1 cellular context compared by ENCODE assay signal in the genomic region with DNA sequence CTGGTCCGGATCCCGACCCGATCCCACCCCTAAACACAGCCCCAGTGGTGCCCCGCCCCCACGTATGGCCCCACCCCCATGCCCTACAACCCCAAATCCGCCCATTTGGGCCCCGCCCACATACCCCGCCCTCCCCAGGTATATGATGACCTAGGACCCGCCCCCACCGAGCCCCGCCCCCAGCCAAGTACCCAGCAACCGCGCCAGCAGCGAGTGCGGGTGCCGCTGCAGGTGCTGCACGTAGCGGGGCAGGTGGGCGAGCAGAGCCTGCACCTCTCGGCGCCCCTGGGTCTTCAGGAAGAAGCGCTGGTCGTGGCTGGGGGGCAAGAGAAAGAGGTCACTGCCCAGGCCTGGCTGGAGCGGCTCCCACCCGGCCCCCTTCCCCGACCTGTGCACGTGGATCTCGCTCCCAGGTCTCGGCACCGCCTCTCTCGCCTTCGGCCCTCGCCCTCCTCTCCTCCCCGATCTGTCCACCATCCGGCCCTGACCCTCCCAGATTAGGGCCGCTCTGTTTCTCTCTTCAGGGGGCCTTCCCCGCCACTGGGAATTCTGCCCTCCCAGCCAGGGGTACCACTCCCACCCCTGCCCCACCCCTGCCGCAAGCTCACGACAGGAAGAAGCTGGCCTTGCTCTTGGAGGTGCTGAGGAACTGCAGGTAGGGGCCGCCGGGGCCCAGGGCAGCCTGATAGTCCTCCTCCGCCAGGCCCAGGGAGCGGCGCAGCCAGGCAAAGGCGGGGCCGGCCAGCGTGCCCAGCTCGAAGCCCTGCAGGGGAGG.
TF ChIP-seq lines count a peak whose summit lies in the region.

No MANE protein-coding gene starts in this region.

TF ChIP-seq in K562, 482 proteins besides CTCF, POLR2A, EP300 and RAD21 (continues in another document):
- TF ChIP-seq RBM22 (IDR thresholded peaks at IDR 0.05; ENCODE audit: low read depth, low read length, poor library complexity, severe bottlenecking) (peak; percentile 12), RBFOX2 (IDR thresholded peaks at IDR 0.05; ENCODE audit: low read depth, low read length) (0 out of 2 replicates have a peak, but pooled peaks have one; percentile 13), JUNB (CRISPR knock-in tag; conservative IDR thresholded peaks at IDR 0.05) (no peak), ZEB2 (IDR thresholded peaks at IDR 0.05) (peak; percentile 47; the same call in 1 of the 2 replicates), ZNF311 (CRISPR knock-in tag; IDR thresholded peaks at IDR 0.05) (no peak), SNRNP70 (optimal IDR thresholded peaks at IDR 0.05; ENCODE audit: low read depth, low read length) (no peak), NKRF (IDR thresholded peaks at IDR 0.05; ENCODE audit: borderline replicate concordance) (peak; percentile 62; the same call in 1 of the 2 replicates), CHD1 (IDR thresholded peaks at IDR 0.05; ENCODE audit: low read length) (peak; percentile 34), MYNN (IDR thresholded peaks at IDR 0.05) (0 out of 2 replicates have a peak, but pooled peaks have one; percentile 11), MYNN (CRISPR knock-in tag; IDR thresholded peaks at IDR 0.05) (no peak), POLR2G (IDR thresholded peaks at IDR 0.05; ENCODE audit: low read depth, low read length) (peak; percentile 70), ZNF668 (CRISPR knock-in tag; IDR thresholded peaks at IDR 0.05) (no peak), CREB1 (IDR thresholded peaks at IDR 0.05) (no peak), CREB1 (CRISPR knock-in tag; IDR thresholded peaks at IDR 0.05) (0 out of 2 replicates have a peak, but pooled peaks have one; percentile 37), MAZ (CRISPR knock-in tag; conservative IDR thresholded peaks at IDR 0.05 in 1 of 2, IDR thresholded peaks at IDR 0.05 in 1 of 2) (peak in 1 of 2 experiments; percentile 13; a peak in 1 of 4 replicates), E2F6 (IDR thresholded peaks at IDR 0.05; ENCODE audit: borderline replicate concordance in 1 of 2, extremely low read depth in 1 of 2, insufficient read depth in 1 of 2, insufficient read length in 1 of 2, low read depth in 1 of 2, low read length in 1 of 2, poor library complexity in 1 of 2, severe bottlenecking in 1 of 2) (peak in 1 of 2 experiments; percentile 66), ZFP30 (CRISPR knock-in tag; IDR thresholded peaks at IDR 0.05; ENCODE audit: borderline replicate concordance) (no peak), NRF1 (conservative IDR thresholded peaks at IDR 0.05 in 1 of 2, IDR thresholded peaks at IDR 0.05 in 1 of 2) (peak; percentile 43 to 55; a peak in 2 of 4 replicates), LCOR (CRISPR knock-in tag; IDR thresholded peaks at IDR 0.05) (0 out of 2 replicates have a peak, but pooled peaks have one; percentile 23), TEAD4 (IDR thresholded peaks at IDR 0.05; ENCODE audit: low read length) (0 out of 2 replicates have a peak, but pooled peaks have one; percentile 22), TEAD4 (CRISPR knock-in tag; IDR thresholded peaks at IDR 0.05; ENCODE audit: borderline replicate concordance) (no peak), YY1 (IDR thresholded peaks at IDR 0.05; ENCODE audit: borderline replicate concordance in 1 of 3, control insufficient read depth in 1 of 3, extremely low read depth in 1 of 3, insufficient read depth in 3 of 3, insufficient read length in 1 of 3, insufficient replicate concordance in 2 of 3, low read depth in 1 of 3, low read length in 2 of 3) (no peak), L3MBTL2 (IDR thresholded peaks at IDR 0.05) (peak; percentile 67), DPF2 (IDR thresholded peaks at IDR 0.05) (no peak), PRDM10 (IDR thresholded peaks at IDR 0.05; ENCODE audit: partially characterized antibody) (no peak), ZNF609 (CRISPR knock-in tag; IDR thresholded peaks at IDR 0.05; ENCODE audit: borderline replicate concordance) (no peak), ZNF696 (CRISPR knock-in tag; conservative IDR thresholded peaks at IDR 0.05) (no peak), RBM17 (IDR thresholded peaks at IDR 0.05; ENCODE audit: borderline replicate concordance, low read depth, low read length) (no peak), KLF13 (tag; IDR thresholded peaks at IDR 0.05; ENCODE audit: borderline replicate concordance, low read depth) (0 out of 2 replicates have a peak, but pooled peaks have one; percentile 17), ZNF263 (CRISPR knock-in tag; IDR thresholded peaks at IDR 0.05; ENCODE audit: borderline replicate concordance) (peak; percentile 62; the same call in 1 of the 2 replicates), U2AF1 (optimal IDR thresholded peaks at IDR 0.05; ENCODE audit: low read depth, low read length) (no peak), CREM (IDR thresholded peaks at IDR 0.05; ENCODE audit: low read depth) (0 out of 2 replicates have a peak, but pooled peaks have one; percentile 13), SAP30 (IDR thresholded peaks at IDR 0.05; ENCODE audit: borderline replicate concordance, insufficient read depth, low read depth, low read length, poor library complexity, severe bottlenecking) (peak; percentile 33), ARID1B (IDR thresholded peaks at IDR 0.05) (0 out of 2 replicates have a peak, but pooled peaks have one; percentile 17), HDAC1 (IDR thresholded peaks at IDR 0.05) (peak in 1 of 2 experiments; percentile 38; a peak in 2 of 4 replicates), MYC (IDR thresholded peaks at IDR 0.05; ENCODE audit: low read depth, low read length) (0 out of 2 replicates have a peak, but pooled peaks have one; percentile 27), MYC (CRISPR knock-in tag; IDR thresholded peaks at IDR 0.05; ENCODE audit: borderline replicate concordance, low read depth) (no peak), ZBTB7A (IDR thresholded peaks at IDR 0.05; ENCODE audit: borderline replicate concordance, control insufficient read depth, low read depth, low read length) (peak; percentile 56; the same call in 1 of the 2 replicates), TAF7 (tag; IDR thresholded peaks at IDR 0.05) (no peak), SP1 (CRISPR knock-in tag; IDR thresholded peaks at IDR 0.05) (no peak; the same call in 1 of the 2 replicates), ZNF785 (CRISPR knock-in tag; IDR thresholded peaks at IDR 0.05) (no peak), KDM2B (CRISPR knock-in tag; IDR thresholded peaks at IDR 0.05) (0 out of 2 replicates have a peak, but pooled peaks have one; percentile 33), PCBP1 (IDR thresholded peaks at IDR 0.05; ENCODE audit: low read depth, low read length, poor library complexity, severe bottlenecking) (peak; percentile 23), SMAD2 (IDR thresholded peaks at IDR 0.05; ENCODE audit: low read depth, low read length) (no peak), NR2C2 (CRISPR knock-in tag; IDR thresholded peaks at IDR 0.05) (no peak), NR2C2 (tag; IDR thresholded peaks at IDR 0.05) (peak; percentile 86), RB1 (IDR thresholded peaks at IDR 0.05; ENCODE audit: low read depth) (peak; percentile 52; the same call in 1 of the 2 replicates), ZFX (CRISPR knock-in tag; IDR thresholded peaks at IDR 0.05) (peak; percentile 32; the same call in 1 of the 2 replicates), TRIM28 (IDR thresholded peaks at IDR 0.05) (no peak)
- TF ChIP-seq, protein P1, sequence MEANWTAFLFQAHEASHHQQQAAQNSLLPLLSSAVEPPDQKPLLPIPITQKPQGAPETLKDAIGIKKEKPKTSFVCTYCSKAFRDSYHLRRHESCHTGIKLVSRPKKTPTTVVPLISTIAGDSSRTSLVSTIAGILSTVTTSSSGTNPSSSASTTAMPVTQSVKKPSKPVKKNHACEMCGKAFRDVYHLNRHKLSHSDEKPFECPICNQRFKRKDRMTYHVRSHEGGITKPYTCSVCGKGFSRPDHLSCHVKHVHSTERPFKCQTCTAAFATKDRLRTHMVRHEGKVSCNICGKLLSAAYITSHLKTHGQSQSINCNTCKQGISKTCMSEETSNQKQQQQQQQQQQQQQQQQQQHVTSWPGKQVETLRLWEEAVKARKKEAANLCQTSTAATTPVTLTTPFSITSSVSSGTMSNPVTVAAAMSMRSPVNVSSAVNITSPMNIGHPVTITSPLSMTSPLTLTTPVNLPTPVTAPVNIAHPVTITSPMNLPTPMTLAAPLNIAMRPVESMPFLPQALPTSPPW (CRISPR knock-in tag; IDR thresholded peaks at IDR 0.05) = peak; percentile 62
- TF ChIP-seq, protein P2, sequence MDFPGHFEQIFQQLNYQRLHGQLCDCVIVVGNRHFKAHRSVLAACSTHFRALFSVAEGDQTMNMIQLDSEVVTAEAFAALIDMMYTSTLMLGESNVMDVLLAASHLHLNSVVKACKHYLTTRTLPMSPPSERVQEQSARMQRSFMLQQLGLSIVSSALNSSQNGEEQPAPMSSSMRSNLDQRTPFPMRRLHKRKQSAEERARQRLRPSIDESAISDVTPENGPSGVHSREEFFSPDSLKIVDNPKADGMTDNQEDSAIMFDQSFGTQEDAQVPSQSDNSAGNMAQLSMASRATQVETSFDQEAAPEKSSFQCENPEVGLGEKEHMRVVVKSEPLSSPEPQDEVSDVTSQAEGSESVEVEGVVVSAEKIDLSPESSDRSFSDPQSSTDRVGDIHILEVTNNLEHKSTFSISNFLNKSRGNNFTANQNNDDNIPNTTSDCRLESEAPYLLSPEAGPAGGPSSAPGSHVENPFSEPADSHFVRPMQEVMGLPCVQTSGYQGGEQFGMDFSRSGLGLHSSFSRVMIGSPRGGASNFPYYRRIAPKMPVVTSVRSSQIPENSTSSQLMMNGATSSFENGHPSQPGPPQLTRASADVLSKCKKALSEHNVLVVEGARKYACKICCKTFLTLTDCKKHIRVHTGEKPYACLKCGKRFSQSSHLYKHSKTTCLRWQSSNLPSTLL (IDR thresholded peaks at IDR 0.05) = no peak
